In the genomic region with DNA sequence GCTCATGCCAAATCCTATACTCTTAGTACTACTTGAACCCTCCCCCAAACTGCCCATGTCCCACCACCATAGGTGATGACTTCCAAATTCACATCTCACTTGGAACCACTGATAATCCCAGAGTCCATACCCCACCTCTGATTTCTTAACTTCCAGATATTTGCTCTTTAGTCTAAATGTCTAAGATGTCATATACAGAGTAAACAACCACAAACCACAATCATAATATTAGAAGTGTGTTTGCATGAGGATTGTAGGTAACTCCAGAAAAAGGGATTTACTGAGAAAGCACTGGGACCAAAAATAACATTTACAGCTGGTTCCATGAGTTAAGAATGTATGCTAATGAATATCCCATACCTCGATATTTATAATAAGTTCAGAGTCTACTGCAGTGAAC, we compare ENCODE assay signal across 24 cellular contexts.
"Had no signal": no experiment of that assay in that cellular context is flagged by ENCODE, and none has a peak within 500 bp of the region (broad histone marks: within the 10 kb centered on the region; RNA-seq: fewer than 3 reads in every experiment).

No MANE protein-coding gene starts in this region.

- H3K9me3 ChIP-seq: stomach, suprapubic skin, testis, thoracic aorta, thyroid gland, tibial artery, tibial nerve, transverse colon, upper lobe of left lung, upper lobe of right lung, uterus, vagina had no signal

- H3K27me3 ChIP-seq: stomach, suprapubic skin, testis, thyroid gland, tibial artery, tibial nerve, transverse colon, upper lobe of left lung, upper lobe of right lung, uterus, vagina had no signal

- DNase-seq: stimulated activated CD4-positive, alpha-beta T cell treated with anti-CD3 and anti-CD28 coated beads, Interleukin-2, amount 100 ng/mL, for 48 hours; stimulated activated CD4-positive, alpha-beta T cell treated with anti-CD3 and anti-CD28 coated beads, Interleukin-4, amount 100 ng/mL, for 1 hour; stimulated activated CD4-positive, alpha-beta T cell treated with anti-CD3 and anti-CD28 coated beads, Interleukin-4, amount 100 ng/mL, for 24 hours; stimulated activated CD4-positive, alpha-beta T cell treated with anti-CD3 and anti-CD28 coated beads, Interleukin-4, amount 100 ng/mL, for 4 hours; stimulated activated CD8-positive, alpha-beta memory T cell treated with anti-CD3 and anti-CD28 coated beads, Interleukin-4, amount 100 ng/mL, for 48 hours; stimulated activated naive B cell treated with anti-CD40 and anti-IgM and Interleukin-4, amounts not matched to agents 10 μg/mL and 1 μg/mL and 100 μg/mL, for 72 hours; stimulated activated naive CD4-positive, alpha-beta T cell; stimulated activated naive CD8-positive, alpha-beta T cell treated with anti-CD3 and anti-CD28 coated beads, Interleukin-15, amount 100 ng/mL, for 72 hours; stimulated activated naive CD8-positive, alpha-beta T cell treated with anti-CD3 and anti-CD28 coated beads, Interleukin-15, Interleukin-2, amounts not matched to agents 100 U/mL and 50 U/mL, for 24 hours; stomach; substantia nigra; testis; thyroid gland; tibial artery; transverse colon; upper lobe of right lung; uterus had no signal

- H3K4me3 ChIP-seq: stomach, suprapubic skin, testis, thoracic aorta, thyroid gland, tibial artery, tibial nerve, transverse colon, upper lobe of left lung, upper lobe of right lung, uterus, vagina had no signal

- H3K27ac ChIP-seq: stomach, suprapubic skin, testis, thoracic aorta, thyroid gland, tibial artery, tibial nerve, transverse colon, upper lobe of left lung, upper lobe of right lung, uterus, vagina had no signal

- ATAC-seq: stimulated activated effector memory CD8-positive, alpha-beta T cell treated with anti-CD3 and anti-CD28 coated beads, Interleukin-12 subunit alpha, Interleukin-12 subunit beta, amount 100 ng/mL, for 72 hours; stimulated activated memory B cell treated with anti-CD40 and anti-IgM and Interleukin-4, amounts not matched to agents 10 μg/mL and 1 μg/mL and 100 μg/mL, for 72 hours; stimulated activated naive B cell treated with anti-CD40 and anti-IgM and Interleukin-4, amounts not matched to agents 10 μg/mL and 1 μg/mL and 100 μg/mL, for 72 hours; stimulated activated naive CD8-positive, alpha-beta T cell treated with anti-CD3 and anti-CD28 coated beads, Interleukin-15, amount 100 ng/mL, for 72 hours; stimulated activated naive CD8-positive, alpha-beta T cell treated with anti-CD3 and anti-CD28 coated beads, Interleukin-15, Interleukin-2, amounts not matched to agents 100 U/mL and 50 U/mL, for 24 hours; upper lobe of right lung had no signal

- H3K36me3 ChIP-seq: stomach, suprapubic skin, thoracic aorta, thyroid gland, tibial artery, tibial nerve, transverse colon, upper lobe of left lung, upper lobe of right lung, uterus, vagina had no signal

- H3K4me1 ChIP-seq: stomach, suprapubic skin, testis, thyroid gland, tibial artery, tibial nerve, transverse colon, upper lobe of left lung, upper lobe of right lung, uterus, vagina had no signal
